18 cellular contexts compared by ENCODE assay signal in genomic region chr1:66156144-66156543, GRCh38.
"Had no signal": no experiment of that assay in that cellular context is flagged by ENCODE, and none has a peak within 500 bp of the region (broad histone marks: within the 10 kb centered on the region; RNA-seq: fewer than 3 reads in every experiment).

No MANE protein-coding gene starts in this region.

- H3K9me3 ChIP-seq: esophagus muscularis mucosa, gastroesophageal sphincter, ovary, prostate gland, spleen had no signal

- H3K36me3 ChIP-seq: esophagus muscularis mucosa, gastroesophageal sphincter, neural progenitor cell, ovary, prostate gland, spleen had no signal

- DNase-seq: effector memory CD8-positive, alpha-beta T cell; mammary epithelial cell; natural killer cell; nucleus accumbens; ovary; retina; spleen; stimulated activated CD4-positive, alpha-beta T cell treated with anti-CD3 and anti-CD28 coated beads, Interleukin-15, amount 100 ng/mL, for 24 hours; stimulated activated CD4-positive, alpha-beta T cell treated with anti-CD3 and anti-CD28 coated beads, Interleukin-1b, Interleukin-23, amount 100 ng/mL, for 48 hours; stimulated activated CD4-positive, alpha-beta T cell treated with anti-CD3 and anti-CD28 coated beads, Interleukin-4, amount 100 ng/mL, for 24 hours; trophoblast cell had no signal

- FAIRE-seq: urothelium cell line had no signal

- H3K4me1 ChIP-seq: esophagus muscularis mucosa, gastroesophageal sphincter, neural progenitor cell, prostate gland, spleen had no signal

- H3K27me3 ChIP-seq: esophagus muscularis mucosa, gastroesophageal sphincter, hepatocyte, ovary had no signal

- H3K4me3 ChIP-seq: esophagus muscularis mucosa, gastroesophageal sphincter, hepatocyte, neural progenitor cell, ovary, prostate gland, spleen had no signal

- H3K27ac ChIP-seq: epithelial cell of prostate, esophagus muscularis mucosa, gastroesophageal sphincter, hepatocyte, neural progenitor cell, ovary, prostate gland, spleen had no signal
